8 cellular contexts compared by ENCODE assay signal in genomic region chr2:177148477-177149154, GRCh38.
A peak's percentile ranks its signal among the peaks of the same experiment; 100 is the strongest.
DNase-seq lines count a peak whose midpoint lies in the region; ATAC-seq and TF ChIP-seq lines count a peak whose summit lies in the region.

No MANE protein-coding gene starts in this region.

- TF ChIP-seq EP300 in Ishikawa (IDR thresholded peaks at IDR 0.05; ENCODE audit: borderline replicate concordance): no peak

- peak; percentile 89 for ATAC-seq in GM21717 (IDR thresholded peaks at IDR 0.05; ENCODE audit: unreplicated experiment)
- peak; percentile 94 for ATAC-seq in stimulated activated naive CD8-positive, alpha-beta T cell treated with anti-CD3 and anti-CD28 coated beads, Interleukin-15, Interleukin-2, amounts not matched to agents 100 U/mL and 50 U/mL, for 24 hours

- H3K9me3 Mint-ChIP-seq in activated T-cell treated with anti-CD3 and anti-CD28 coated beads, Interleukin-2, amount 50 U/mL, for 24 hours: no peaks in the 10 kb centered on the region
- H3K9me3 Mint-ChIP-seq in nephron: no peaks in the 10 kb centered on the region

- H3K36me3 Mint-ChIP-seq in activated T-cell treated with anti-CD3 and anti-CD28 coated beads, Interleukin-2, amount 50 U/mL, for 24 hours (ENCODE audit: low read depth): no peaks in the 10 kb centered on the region
- H3K36me3 Mint-ChIP-seq in nephron (ENCODE audit: low read depth): no peaks in the 10 kb centered on the region

- peak overlapping the region; percentile 100 for H3K4me2 ChIP-seq in fibroblast of lung (ENCODE audit: extremely low read depth, insufficient read depth, low read length)

- H3K27ac ChIP-seq in fibroblast of lung (ENCODE audit: insufficient read depth, low read length): no peak overlapping the region

- H3K4me1 Mint-ChIP-seq in activated T-cell treated with anti-CD3 and anti-CD28 coated beads, Interleukin-2, amount 50 U/mL, for 24 hours (ENCODE audit: low read depth): peaks cover 17% of the 10 kb centered on the region
- peaks cover 34% of the 10 kb centered on the region for H3K4me1 Mint-ChIP-seq in nephron

- TF ChIP-seq CTCF in fibroblast of lung (conservative IDR thresholded peaks at IDR 0.05 in 1 of 2, IDR thresholded peaks at IDR 0.05 in 1 of 2; ENCODE audit: low read depth in 1 of 2, low read length in 2 of 2) (peak; percentile 90 to 95), nephron (IDR thresholded peaks at IDR 0.05; ENCODE audit: unreplicated experiment in 3 of 3) (peak; percentile 71 to 89 (median 82))

- H3K27ac Mint-ChIP-seq in activated T-cell treated with anti-CD3 and anti-CD28 coated beads, Interleukin-2, amount 50 U/mL, for 24 hours: no peak overlapping the region
- peak overlapping the region; percentile 20 to 64 (median 54) for H3K27ac Mint-ChIP-seq in nephron

- TF ChIP-seq RAD21 in Ishikawa (IDR thresholded peaks at IDR 0.05; ENCODE audit: low read depth): peak; percentile 72

- no peaks in the 10 kb centered on the region for H3K4me1 ChIP-seq in fibroblast of lung (ENCODE audit: control insufficient read depth, extremely low read depth, insufficient read depth, low read length)

- peak overlapping the region; percentile 76 for H2AFZ ChIP-seq in fibroblast of lung (ENCODE audit: low read length)

- H3K4me3 Mint-ChIP-seq in activated T-cell treated with anti-CD3 and anti-CD28 coated beads, Interleukin-2, amount 50 U/mL, for 24 hours: peak overlapping the region; percentile 78
- peak overlapping the region; percentile 74 to 82 (median 81) for H3K4me3 Mint-ChIP-seq in nephron

- peaks cover 4% of the 10 kb centered on the region for H3K27me3 ChIP-seq in fibroblast of lung (ENCODE audit: control insufficient read depth, insufficient read depth, low read length)

- no peak overlapping the region for H3K9ac ChIP-seq in fibroblast of lung (ENCODE audit: insufficient read depth, low read length)

- peak overlapping the region; percentile 49 to 67 (median 60) for H3K4me3 ChIP-seq in fibroblast of lung (replicated peaks in 1 of 4; ENCODE audit: control extremely low read depth in 1 of 4, insufficient read depth in 1 of 4, low read depth in 3 of 4, low read length in 4 of 4)

- H4K20me1 ChIP-seq in fibroblast of lung (ENCODE audit: control insufficient read depth, extremely low read depth, insufficient read depth, low read length): no peaks in the 10 kb centered on the region

- H3K36me3 ChIP-seq in fibroblast of lung (ENCODE audit: control insufficient read depth, insufficient read depth, low read length): no peaks in the 10 kb centered on the region

- DNase-seq in DMS53 treated with DMSO at 0.1 percent for 48 hours (lab: John Stamatoyannopoulos, UW; ENCODE audit: unreplicated experiment) (peak; percentile 80), OCI-M2 (lab: John Stamatoyannopoulos, UW; ENCODE audit: unreplicated experiment) (peak; percentile 23), fibroblast of lung (ENCODE audit: low read depth in 2 of 2) (peak; percentile 60 to 68)
- DNase-seq in activated T-cell treated with anti-CD3 and anti-CD28 coated beads, Interleukin-2, amount 50 U/mL, for 24 hours: peak; percentile 81
- peak; percentile 84 for DNase-seq in stimulated activated naive CD8-positive, alpha-beta T cell treated with anti-CD3 and anti-CD28 coated beads, Interleukin-15, Interleukin-2, amounts not matched to agents 100 U/mL and 50 U/mL, for 24 hours

- H3K79me2 ChIP-seq in fibroblast of lung (ENCODE audit: control insufficient read depth, insufficient read depth, low read length): no peaks in the 10 kb centered on the region

- H3K9me3 ChIP-seq in fibroblast of lung (ENCODE audit: control insufficient read depth, insufficient read depth, low read depth, low read length): no peaks in the 10 kb centered on the region

- peaks cover 32% of the 10 kb centered on the region for H3K27me3 Mint-ChIP-seq in activated T-cell treated with anti-CD3 and anti-CD28 coated beads, Interleukin-2, amount 50 U/mL, for 24 hours
- H3K27me3 Mint-ChIP-seq in nephron (ENCODE audit: low read depth): peaks cover 17% of the 10 kb centered on the region

TF ChIP-seq in Ishikawa, 13 proteins besides CTCF, POLR2A, EP300 and RAD21:
- TF ChIP-seq MAX (IDR thresholded peaks at IDR 0.05): no peak; the same call in 1 of the 2 replicates
- no peak for TF ChIP-seq TAF1 (IDR thresholded peaks at IDR 0.05; ENCODE audit: low read depth)
- TF ChIP-seq TEAD4 (IDR thresholded peaks at IDR 0.05): no peak
- no peak for TF ChIP-seq YY1 (IDR thresholded peaks at IDR 0.05; ENCODE audit: low read depth)
- no peak for TF ChIP-seq ZBTB7A (IDR thresholded peaks at IDR 0.05; ENCODE audit: low read depth)
- no peak for TF ChIP-seq EGR1 (IDR thresholded peaks at IDR 0.05)

Comparison
In these comparisons a context has a peak if more than half of its experiments do, and no peak if none do; other contexts are left out.
1. DNase-seq: peak in every context shown above with its lines; median percentile 84 in stimulated activated naive CD8-positive, alpha-beta T cell treated with anti-CD3 and anti-CD28 coated beads, Interleukin-15, Interleukin-2, amounts not matched to agents 100 U/mL and 50 U/mL, for 24 hours; 81 in activated T-cell treated with anti-CD3 and anti-CD28 coated beads, Interleukin-2, amount 50 U/mL, for 24 hours; 80 in DMS53 treated with DMSO at 0.1 percent for 48 hours; 64 in fibroblast of lung; 23 in OCI-M2.